ENCODE assay signal across 3 cellular contexts in the genomic region with DNA sequence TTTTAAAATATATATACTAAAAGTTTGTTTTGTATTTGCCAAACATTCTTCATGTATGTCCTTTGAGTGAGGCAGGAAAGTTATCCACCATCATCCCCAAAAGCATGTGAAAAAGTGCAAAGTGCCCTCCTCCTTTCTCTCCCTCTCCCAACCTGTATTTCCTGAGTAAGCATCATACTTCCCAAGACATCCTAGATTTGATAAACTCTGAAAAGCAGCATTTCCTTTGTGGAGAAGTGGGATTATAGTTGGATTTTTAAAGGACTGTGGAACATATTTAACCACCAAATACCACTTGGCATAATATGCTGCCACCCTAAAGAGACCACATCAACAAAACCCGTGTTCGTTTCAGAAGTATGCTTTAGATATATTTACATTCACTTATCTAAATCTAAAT.
TF ChIP-seq lines count a peak whose summit lies in the region.

No MANE protein-coding gene starts in this region.

TF ChIP-seq in GM23338, 12 proteins besides CTCF, POLR2A, EP300 and RAD21 (continues in another document):
- TF ChIP-seq CREB1 (CRISPR knock-in tag; IDR thresholded peaks at IDR 0.05; ENCODE audit: low read depth) (no peak), STAT1 (IDR thresholded peaks at IDR 0.05; ENCODE audit: unreplicated experiment) (no peak), ZNF331 (CRISPR knock-in tag; IDR thresholded peaks at IDR 0.05; ENCODE audit: low read depth) (no peak), JUNB (IDR thresholded peaks at IDR 0.05; ENCODE audit: unreplicated experiment) (no peak), ZNF114 (CRISPR knock-in tag; IDR thresholded peaks at IDR 0.05) (no peak), EZH2phosphoT487 (IDR thresholded peaks at IDR 0.05; ENCODE audit: unreplicated experiment) (no peak), POLR2AphosphoS5 (IDR thresholded peaks at IDR 0.05; ENCODE audit: low read depth) (no peak), NANOG (IDR thresholded peaks at IDR 0.05; ENCODE audit: borderline replicate concordance) (no peak)
- TF ChIP-seq, protein P1, sequence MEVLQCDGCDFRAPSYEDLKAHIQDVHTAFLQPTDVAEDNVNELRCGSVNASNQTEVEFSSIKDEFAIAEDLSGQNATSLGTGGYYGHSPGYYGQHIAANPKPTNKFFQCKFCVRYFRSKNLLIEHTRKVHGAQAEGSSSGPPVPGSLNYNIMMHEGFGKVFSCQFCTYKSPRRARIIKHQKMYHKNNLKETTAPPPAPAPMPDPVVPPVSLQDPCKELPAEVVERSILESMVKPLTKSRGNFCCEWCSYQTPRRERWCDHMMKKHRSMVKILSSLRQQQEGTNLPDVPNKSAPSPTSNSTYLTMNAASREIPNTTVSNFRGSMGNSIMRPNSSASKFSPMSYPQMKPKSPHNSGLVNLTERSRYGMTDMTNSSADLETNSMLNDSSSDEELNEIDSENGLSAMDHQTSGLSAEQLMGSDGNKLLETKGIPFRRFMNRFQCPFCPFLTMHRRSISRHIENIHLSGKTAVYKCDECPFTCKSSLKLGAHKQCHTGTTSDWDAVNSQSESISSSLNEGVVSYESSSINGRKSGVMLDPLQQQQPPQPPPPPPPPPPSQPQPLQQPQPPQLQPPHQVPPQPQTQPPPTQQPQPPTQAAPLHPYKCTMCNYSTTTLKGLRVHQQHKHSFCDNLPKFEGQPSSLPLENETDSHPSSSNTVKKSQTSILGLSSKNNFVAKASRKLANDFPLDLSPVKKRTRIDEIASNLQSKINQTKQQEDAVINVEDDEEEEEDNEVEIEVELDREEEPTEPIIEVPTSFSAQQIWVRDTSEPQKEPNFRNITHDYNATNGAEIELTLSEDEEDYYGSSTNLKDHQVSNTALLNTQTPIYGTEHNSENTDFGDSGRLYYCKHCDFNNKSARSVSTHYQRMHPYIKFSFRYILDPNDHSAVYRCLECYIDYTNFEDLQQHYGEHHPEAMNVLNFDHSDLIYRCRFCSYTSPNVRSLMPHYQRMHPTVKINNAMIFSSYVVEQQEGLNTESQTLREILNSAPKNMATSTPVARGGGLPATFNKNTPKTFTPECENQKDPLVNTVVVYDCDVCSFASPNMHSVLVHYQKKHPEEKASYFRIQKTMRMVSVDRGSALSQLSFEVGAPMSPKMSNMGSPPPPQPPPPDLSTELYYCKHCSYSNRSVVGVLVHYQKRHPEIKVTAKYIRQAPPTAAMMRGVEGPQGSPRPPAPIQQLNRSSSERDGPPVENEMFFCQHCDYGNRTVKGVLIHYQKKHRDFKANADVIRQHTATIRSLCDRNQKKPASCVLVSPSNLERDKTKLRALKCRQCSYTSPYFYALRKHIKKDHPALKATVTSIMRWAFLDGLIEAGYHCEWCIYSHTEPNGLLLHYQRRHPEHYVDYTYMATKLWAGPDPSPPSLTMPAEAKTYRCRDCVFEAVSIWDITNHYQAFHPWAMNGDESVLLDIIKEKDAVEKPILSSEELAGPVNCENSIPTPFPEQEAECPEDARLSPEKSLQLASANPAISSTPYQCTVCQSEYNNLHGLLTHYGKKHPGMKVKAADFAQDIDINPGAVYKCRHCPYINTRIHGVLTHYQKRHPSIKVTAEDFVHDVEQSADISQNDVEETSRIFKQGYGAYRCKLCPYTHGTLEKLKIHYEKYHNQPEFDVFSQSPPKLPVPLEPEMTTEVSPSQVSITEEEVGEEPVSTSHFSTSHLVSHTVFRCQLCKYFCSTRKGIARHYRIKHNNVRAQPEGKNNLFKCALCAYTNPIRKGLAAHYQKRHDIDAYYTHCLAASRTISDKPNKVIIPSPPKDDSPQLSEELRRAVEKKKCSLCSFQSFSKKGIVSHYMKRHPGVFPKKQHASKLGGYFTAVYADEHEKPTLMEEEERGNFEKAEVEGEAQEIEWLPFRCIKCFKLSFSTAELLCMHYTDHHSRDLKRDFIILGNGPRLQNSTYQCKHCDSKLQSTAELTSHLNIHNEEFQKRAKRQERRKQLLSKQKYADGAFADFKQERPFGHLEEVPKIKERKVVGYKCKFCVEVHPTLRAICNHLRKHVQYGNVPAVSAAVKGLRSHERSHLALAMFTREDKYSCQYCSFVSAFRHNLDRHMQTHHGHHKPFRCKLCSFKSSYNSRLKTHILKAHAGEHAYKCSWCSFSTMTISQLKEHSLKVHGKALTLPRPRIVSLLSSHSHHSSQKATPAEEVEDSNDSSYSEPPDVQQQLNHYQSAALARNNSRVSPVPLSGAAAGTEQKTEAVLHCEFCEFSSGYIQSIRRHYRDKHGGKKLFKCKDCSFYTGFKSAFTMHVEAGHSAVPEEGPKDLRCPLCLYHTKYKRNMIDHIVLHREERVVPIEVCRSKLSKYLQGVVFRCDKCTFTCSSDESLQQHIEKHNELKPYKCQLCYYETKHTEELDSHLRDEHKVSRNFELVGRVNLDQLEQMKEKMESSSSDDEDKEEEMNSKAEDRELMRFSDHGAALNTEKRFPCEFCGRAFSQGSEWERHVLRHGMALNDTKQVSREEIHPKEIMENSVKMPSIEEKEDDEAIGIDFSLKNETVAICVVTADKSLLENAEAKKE (CRISPR knock-in tag; IDR thresholded peaks at IDR 0.05), result no peak

TF ChIP-seq in K562, 482 proteins besides CTCF, POLR2A, EP300 and RAD21 (continues in another document):
- no peak for TF ChIP-seq ZNF75A (CRISPR knock-in tag; IDR thresholded peaks at IDR 0.05)
- TF ChIP-seq MEF2A (IDR thresholded peaks at IDR 0.05; ENCODE audit: control insufficient read depth, low read depth, low read length), result no peak
- TF ChIP-seq GTF2E2 (tag; IDR thresholded peaks at IDR 0.05), result 0 out of 2 replicates have a peak, but pooled peaks have one; percentile 9
- peak; percentile 36 for TF ChIP-seq POLR2B (IDR thresholded peaks at IDR 0.05; ENCODE audit: low read depth, partially characterized antibody)
- no peak for TF ChIP-seq CREM (IDR thresholded peaks at IDR 0.05; ENCODE audit: low read depth)
- TF ChIP-seq IRF9 (tag; IDR thresholded peaks at IDR 0.05), result no peak
- TF ChIP-seq PRDM10 (IDR thresholded peaks at IDR 0.05; ENCODE audit: partially characterized antibody), result no peak
- peak; percentile 46; the same call in 1 of the 2 replicates for TF ChIP-seq POLR2H (tag; IDR thresholded peaks at IDR 0.05; ENCODE audit: low read depth)
- TF ChIP-seq FUS (optimal IDR thresholded peaks at IDR 0.05; ENCODE audit: low read depth, low read length), result no peak
- TF ChIP-seq, protein P2, sequence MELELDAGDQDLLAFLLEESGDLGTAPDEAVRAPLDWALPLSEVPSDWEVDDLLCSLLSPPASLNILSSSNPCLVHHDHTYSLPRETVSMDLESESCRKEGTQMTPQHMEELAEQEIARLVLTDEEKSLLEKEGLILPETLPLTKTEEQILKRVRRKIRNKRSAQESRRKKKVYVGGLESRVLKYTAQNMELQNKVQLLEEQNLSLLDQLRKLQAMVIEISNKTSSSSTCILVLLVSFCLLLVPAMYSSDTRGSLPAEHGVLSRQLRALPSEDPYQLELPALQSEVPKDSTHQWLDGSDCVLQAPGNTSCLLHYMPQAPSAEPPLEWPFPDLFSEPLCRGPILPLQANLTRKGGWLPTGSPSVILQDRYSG (tag; conservative IDR thresholded peaks at IDR 0.05; ENCODE audit: low read depth), result 0 out of 2 replicates have a peak, but pooled peaks have one; percentile 19
- TF ChIP-seq RBM17 (IDR thresholded peaks at IDR 0.05; ENCODE audit: borderline replicate concordance, low read depth, low read length), result no peak
- no peak for TF ChIP-seq NR2C1 (IDR thresholded peaks at IDR 0.05)
- no peak for TF ChIP-seq NR2C1 (tag; IDR thresholded peaks at IDR 0.05)
- TF ChIP-seq LARP7 (IDR thresholded peaks at IDR 0.05), result peak; percentile 16; the same call in 1 of the 2 replicates
- TF ChIP-seq ZNF695 (CRISPR knock-in tag; IDR thresholded peaks at IDR 0.05), result no peak
- TF ChIP-seq EHMT2 (IDR thresholded peaks at IDR 0.05), result no peak
- no peak for TF ChIP-seq SREBF2 (CRISPR knock-in tag; IDR thresholded peaks at IDR 0.05)

TF ChIP-seq in HepG2, 621 proteins besides CTCF, POLR2A, EP300 and RAD21:
- TF ChIP-seq MEIS2 (CRISPR knock-in tag; IDR thresholded peaks at IDR 0.05) (no peak), PBX2 (CRISPR knock-in tag; IDR thresholded peaks at IDR 0.05) (no peak), ZIK1 (CRISPR knock-in tag; IDR thresholded peaks at IDR 0.05; ENCODE audit: borderline replicate concordance, low read depth) (no peak), ZNF800 (CRISPR knock-in tag; IDR thresholded peaks at IDR 0.05) (no peak), ZNF280D (CRISPR knock-in tag; IDR thresholded peaks at IDR 0.05) (no peak)
- TF ChIP-seq, protein P3, sequence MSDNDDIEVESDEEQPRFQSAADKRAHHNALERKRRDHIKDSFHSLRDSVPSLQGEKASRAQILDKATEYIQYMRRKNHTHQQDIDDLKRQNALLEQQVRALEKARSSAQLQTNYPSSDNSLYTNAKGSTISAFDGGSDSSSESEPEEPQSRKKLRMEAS (IDR thresholded peaks at IDR 0.05), result no peak
- TF ChIP-seq, protein P4, sequence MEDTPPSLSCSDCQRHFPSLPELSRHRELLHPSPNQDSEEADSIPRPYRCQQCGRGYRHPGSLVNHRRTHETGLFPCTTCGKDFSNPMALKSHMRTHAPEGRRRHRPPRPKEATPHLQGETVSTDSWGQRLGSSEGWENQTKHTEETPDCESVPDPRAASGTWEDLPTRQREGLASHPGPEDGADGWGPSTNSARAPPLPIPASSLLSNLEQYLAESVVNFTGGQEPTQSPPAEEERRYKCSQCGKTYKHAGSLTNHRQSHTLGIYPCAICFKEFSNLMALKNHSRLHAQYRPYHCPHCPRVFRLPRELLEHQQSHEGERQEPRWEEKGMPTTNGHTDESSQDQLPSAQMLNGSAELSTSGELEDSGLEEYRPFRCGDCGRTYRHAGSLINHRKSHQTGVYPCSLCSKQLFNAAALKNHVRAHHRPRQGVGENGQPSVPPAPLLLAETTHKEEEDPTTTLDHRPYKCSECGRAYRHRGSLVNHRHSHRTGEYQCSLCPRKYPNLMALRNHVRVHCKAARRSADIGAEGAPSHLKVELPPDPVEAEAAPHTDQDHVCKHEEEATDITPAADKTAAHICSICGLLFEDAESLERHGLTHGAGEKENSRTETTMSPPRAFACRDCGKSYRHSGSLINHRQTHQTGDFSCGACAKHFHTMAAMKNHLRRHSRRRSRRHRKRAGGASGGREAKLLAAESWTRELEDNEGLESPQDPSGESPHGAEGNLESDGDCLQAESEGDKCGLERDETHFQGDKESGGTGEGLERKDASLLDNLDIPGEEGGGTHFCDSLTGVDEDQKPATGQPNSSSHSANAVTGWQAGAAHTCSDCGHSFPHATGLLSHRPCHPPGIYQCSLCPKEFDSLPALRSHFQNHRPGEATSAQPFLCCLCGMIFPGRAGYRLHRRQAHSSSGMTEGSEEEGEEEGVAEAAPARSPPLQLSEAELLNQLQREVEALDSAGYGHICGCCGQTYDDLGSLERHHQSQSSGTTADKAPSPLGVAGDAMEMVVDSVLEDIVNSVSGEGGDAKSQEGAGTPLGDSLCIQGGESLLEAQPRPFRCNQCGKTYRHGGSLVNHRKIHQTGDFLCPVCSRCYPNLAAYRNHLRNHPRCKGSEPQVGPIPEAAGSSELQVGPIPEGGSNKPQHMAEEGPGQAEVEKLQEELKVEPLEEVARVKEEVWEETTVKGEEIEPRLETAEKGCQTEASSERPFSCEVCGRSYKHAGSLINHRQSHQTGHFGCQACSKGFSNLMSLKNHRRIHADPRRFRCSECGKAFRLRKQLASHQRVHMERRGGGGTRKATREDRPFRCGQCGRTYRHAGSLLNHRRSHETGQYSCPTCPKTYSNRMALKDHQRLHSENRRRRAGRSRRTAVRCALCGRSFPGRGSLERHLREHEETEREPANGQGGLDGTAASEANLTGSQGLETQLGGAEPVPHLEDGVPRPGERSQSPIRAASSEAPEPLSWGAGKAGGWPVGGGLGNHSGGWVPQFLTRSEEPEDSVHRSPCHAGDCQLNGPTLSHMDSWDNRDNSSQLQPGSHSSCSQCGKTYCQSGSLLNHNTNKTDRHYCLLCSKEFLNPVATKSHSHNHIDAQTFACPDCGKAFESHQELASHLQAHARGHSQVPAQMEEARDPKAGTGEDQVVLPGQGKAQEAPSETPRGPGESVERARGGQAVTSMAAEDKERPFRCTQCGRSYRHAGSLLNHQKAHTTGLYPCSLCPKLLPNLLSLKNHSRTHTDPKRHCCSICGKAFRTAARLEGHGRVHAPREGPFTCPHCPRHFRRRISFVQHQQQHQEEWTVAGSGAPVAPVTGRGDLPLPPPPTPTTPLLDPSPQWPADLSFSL (CRISPR knock-in tag; IDR thresholded peaks at IDR 0.05), result no peak
TF ChIP-seq in HepG2: peak in this region for 0.
